9 cellular contexts compared by ENCODE assay signal in genomic region chr6:41488392-41489129, GRCh38. TPM values are rescaled to one million over a fixed set of nuclear protein-coding genes. Genes with fewer than 3 reads are reported as not detected.
A peak's percentile ranks its signal among the peaks of the same experiment; 100 is the strongest.
DNase-seq lines count a peak whose midpoint lies in the region; ATAC-seq and TF ChIP-seq lines count a peak whose summit lies in the region.
"Had no signal": no experiment of that assay in that cellular context is flagged by ENCODE, and none has a peak within 500 bp of the region (broad histone marks: within the 10 kb centered on the region; RNA-seq: fewer than 3 reads in every experiment).

No MANE protein-coding gene starts in this region.

- no peak overlapping the region for H3K4me3 ChIP-seq in NT2/D1 (ENCODE audit: insufficient read length, low read depth)
- H3K4me3 ChIP-seq: colonic mucosa had no signal

- no peaks in the 10 kb centered on the region for H3K36me3 ChIP-seq in NT2/D1 (ENCODE audit: insufficient read depth, insufficient read length, low read length)
- H3K36me3 ChIP-seq: colonic mucosa had no signal

- H3K9me3 Mint-ChIP-seq in glutamatergic neuron (ENCODE audit: unreplicated experiment) = peaks cover 10% of the 10 kb centered on the region

- TF ChIP-seq CTCF in glutamatergic neuron (IDR thresholded peaks at IDR 0.05; ENCODE audit: partially characterized antibody, unreplicated experiment) = no peak

- peak; percentile 23 for ATAC-seq in stimulated activated naive CD8-positive, alpha-beta T cell treated with anti-CD3 and anti-CD28 coated beads, Interleukin-15, Interleukin-2, amounts not matched to agents 100 U/mL and 50 U/mL, for 24 hours
- ATAC-seq in HG03159 (IDR thresholded peaks at IDR 0.05; ENCODE audit: unreplicated experiment) = no peak

- peaks cover 30% of the 10 kb centered on the region for H3K27me3 ChIP-seq in NT2/D1 (ENCODE audit: insufficient read depth, insufficient read length)
- H3K27me3 ChIP-seq: colonic mucosa had no signal

- no peak overlapping the region for H3K9ac ChIP-seq in NT2/D1 (ENCODE audit: insufficient read length, low read depth)

- DNase-seq in NCI-H1694 treated with DMSO at 0.1 percent for 48 hours (lab: John Stamatoyannopoulos, UW) (peak; percentile 12), NCI-H1694 (lab: John Stamatoyannopoulos, UW) (no peak), NT2/D1 (ENCODE audit: low read depth, low spot score) (peak; percentile 61), glutamatergic neuron (peak; percentile 63), activated gamma-delta T cell treated with Interleukin-2 at 50 U/mL for 16 hours (no peak), NK-92 (lab: John Stamatoyannopoulos, UW; ENCODE audit: unreplicated experiment) (no peak)
- no peak for DNase-seq in stimulated activated naive CD8-positive, alpha-beta T cell treated with anti-CD3 and anti-CD28 coated beads, Interleukin-15, Interleukin-2, amounts not matched to agents 100 U/mL and 50 U/mL, for 24 hours
- DNase-seq: colonic mucosa had no signal

- peaks cover 20% of the 10 kb centered on the region for H3K4me1 ChIP-seq in NT2/D1 (ENCODE audit: insufficient read depth, insufficient read length)
- H3K4me1 ChIP-seq: colonic mucosa had no signal

- H3K9me3 ChIP-seq in NT2/D1 (ENCODE audit: insufficient read depth, low read length) = no peaks in the 10 kb centered on the region
- H3K9me3 ChIP-seq: colonic mucosa had no signal

- peaks cover 9% of the 10 kb centered on the region for H3K27me3 Mint-ChIP-seq in glutamatergic neuron (ENCODE audit: unreplicated experiment)

- peak overlapping the region; percentile 60 for H3K27ac Mint-ChIP-seq in glutamatergic neuron (ENCODE audit: unreplicated experiment)

- no peaks in the 10 kb centered on the region for H3K36me3 Mint-ChIP-seq in glutamatergic neuron (ENCODE audit: unreplicated experiment)

- peak overlapping the region; percentile 35 for H3K4me3 Mint-ChIP-seq in glutamatergic neuron (ENCODE audit: unreplicated experiment)

- H3K4me1 Mint-ChIP-seq in glutamatergic neuron (ENCODE audit: low read depth, unreplicated experiment) = peaks cover 38% of the 10 kb centered on the region

RNA-seq across cellular contexts. Expression of gene FOXP4, which starts 57.6 kb away (rescaled TPM):
- total RNA-seq in glutamatergic neuron (ENCODE audit: unreplicated experiment) = 27.9 TPM

Comparison
In these comparisons a context has a peak if more than half of its experiments do, and no peak if none do; other contexts are left out.
1. DNase-seq: peak in NCI-H1694 treated with DMSO at 0.1 percent for 48 hours (single experiment), NT2/D1 (single experiment) and glutamatergic neuron (single experiment); none in NCI-H1694 (single experiment), stimulated activated naive CD8-positive, alpha-beta T cell treated with anti-CD3 and anti-CD28 coated beads, Interleukin-15, Interleukin-2, amounts not matched to agents 100 U/mL and 50 U/mL, for 24 hours (single experiment), activated gamma-delta T cell treated with Interleukin-2 at 50 U/mL for 16 hours (single experiment) and NK-92 (single experiment).